20 cellular contexts compared by ENCODE assay signal in the genomic region with DNA sequence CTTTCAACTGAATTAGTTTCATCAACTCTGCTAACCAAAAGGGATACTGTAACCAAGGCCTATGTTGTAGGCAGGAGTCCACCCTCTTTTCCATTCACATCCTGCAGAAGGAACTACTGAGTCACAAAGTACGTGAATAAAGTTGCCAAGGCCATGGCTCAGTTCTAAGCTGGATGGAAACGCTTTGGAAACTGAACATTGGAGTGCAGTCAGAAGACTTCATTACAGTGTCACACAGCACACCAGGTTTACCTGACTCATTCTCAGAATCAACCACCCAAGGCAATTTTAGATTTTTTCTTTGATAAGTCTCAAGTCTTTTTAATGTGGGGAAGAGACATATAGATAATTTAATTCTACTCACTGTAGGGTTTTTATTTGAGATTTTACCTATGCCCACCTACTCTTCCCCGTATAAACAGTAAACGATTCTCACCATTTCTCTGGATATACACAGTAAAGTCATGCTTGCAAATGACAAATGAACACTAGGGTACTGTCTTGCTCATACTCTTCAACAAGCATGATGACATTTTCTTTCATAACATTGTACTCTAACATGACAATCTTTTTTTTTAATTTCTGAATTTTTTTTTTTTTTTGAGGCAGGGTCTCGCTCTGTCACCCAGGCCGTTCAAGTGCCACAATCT. TPM values are rescaled to one million over a fixed set of nuclear protein-coding genes. Genes with fewer than 3 reads are reported as not detected.
DNase-seq lines count a peak whose midpoint lies in the region; ATAC-seq and TF ChIP-seq lines count a peak whose summit lies in the region.
"Had no signal": no experiment of that assay in that cellular context is flagged by ENCODE, and none has a peak within 500 bp of the region (broad histone marks: within the 10 kb centered on the region; RNA-seq: fewer than 3 reads in every experiment).

No MANE protein-coding gene starts in this region.

- H3K27me3 Mint-ChIP-seq in activated CD4-positive, alpha-beta T cell treated with anti-CD3 and anti-CD28 coated beads, Interleukin-2, amount 10 ng/mL, durations not matched to agents 24 days and 14 days, result no peaks in the 10 kb centered on the region
- no peaks in the 10 kb centered on the region for H3K27me3 Mint-ChIP-seq in CD4-positive, CD25-positive, alpha-beta regulatory T cell
- peaks cover 2% of the 10 kb centered on the region for H3K27me3 Mint-ChIP-seq in activated T-helper 1 cell treated with anti-CD3 and anti-CD28 coated beads, Interleukin-12 subunit alpha, Interleukin-12 subunit beta, Interleukin-2, Interleukin-4 antibody, amounts not matched to agents 30 ng/mL and 10 ng/mL and 1 ng/mL, durations not matched to agents 14 hours and 24 hours and 36 hours (ENCODE audit: insufficient read depth)
- peaks cover 7% of the 10 kb centered on the region for H3K27me3 Mint-ChIP-seq in T-helper 17 cell
- H3K27me3 Mint-ChIP-seq: natural killer cell treated with Interleukin-12 subunit alpha and Interleukin-12 subunit beta and Interleukin-15 and Interleukin-18, amount 100 ng/mL, for 72 hours had no signal

- H3K4me1 ChIP-seq in CD4-positive, CD25-positive, alpha-beta regulatory T cell (ENCODE audit: control insufficient read depth, insufficient read depth, low read length, poor library complexity, severe bottlenecking), result no peaks in the 10 kb centered on the region
- no peaks in the 10 kb centered on the region for H3K4me1 ChIP-seq in right atrium auricular region
- H3K4me1 ChIP-seq: ascending aorta, BE2C, parathyroid adenoma, upper lobe of left lung had no signal

- H3K4me3 Mint-ChIP-seq in activated CD4-positive, alpha-beta T cell treated with anti-CD3 and anti-CD28 coated beads, Interleukin-2, amount 10 ng/mL, durations not matched to agents 24 days and 14 days, result peak overlapping the region; percentile 50
- H3K4me3 Mint-ChIP-seq in CD4-positive, CD25-positive, alpha-beta regulatory T cell, result no peak overlapping the region
- peak overlapping the region; percentile 56 for H3K4me3 Mint-ChIP-seq in activated T-helper 1 cell treated with anti-CD3 and anti-CD28 coated beads, Interleukin-12 subunit alpha, Interleukin-12 subunit beta, Interleukin-2, Interleukin-4 antibody, amounts not matched to agents 30 ng/mL and 10 ng/mL and 1 ng/mL, durations not matched to agents 14 hours and 24 hours and 36 hours
- no peak overlapping the region for H3K4me3 Mint-ChIP-seq in T-helper 17 cell
- H3K4me3 Mint-ChIP-seq: central memory CD8-positive, alpha-beta T cell; natural killer cell treated with Interleukin-12 subunit alpha and Interleukin-12 subunit beta and Interleukin-15 and Interleukin-18, amount 100 ng/mL, for 72 hours had no signal

- no peaks in the 10 kb centered on the region for H3K27me3 ChIP-seq in CD4-positive, CD25-positive, alpha-beta regulatory T cell (ENCODE audit: control insufficient read depth, insufficient read depth, low read length)
- no peaks in the 10 kb centered on the region for H3K27me3 ChIP-seq in right atrium auricular region
- H3K27me3 ChIP-seq: ascending aorta, BE2C, MG63, upper lobe of left lung had no signal

- no peaks in the 10 kb centered on the region for H3K36me3 ChIP-seq in CD4-positive, CD25-positive, alpha-beta regulatory T cell (ENCODE audit: control insufficient read depth, insufficient read depth, low read length)
- H3K36me3 ChIP-seq in right atrium auricular region, result no peaks in the 10 kb centered on the region
- H3K36me3 ChIP-seq: ascending aorta, BE2C, MG63, upper lobe of left lung had no signal

- no peak for TF ChIP-seq CTCF in right atrium auricular region (IDR thresholded peaks at IDR 0.05)

- no peaks in the 10 kb centered on the region for H3K9me3 Mint-ChIP-seq in activated CD4-positive, alpha-beta T cell treated with anti-CD3 and anti-CD28 coated beads, Interleukin-2, amount 10 ng/mL, durations not matched to agents 24 days and 14 days
- peaks cover 0 to 2% (median 0%) of the 10 kb centered on the region in 7 donors for H3K9me3 Mint-ChIP-seq in CD4-positive, CD25-positive, alpha-beta regulatory T cell
- H3K9me3 Mint-ChIP-seq in activated T-helper 1 cell treated with anti-CD3 and anti-CD28 coated beads, Interleukin-12 subunit alpha, Interleukin-12 subunit beta, Interleukin-2, Interleukin-4 antibody, amounts not matched to agents 30 ng/mL and 10 ng/mL and 1 ng/mL, durations not matched to agents 14 hours and 24 hours and 36 hours, result no peaks in the 10 kb centered on the region
- H3K9me3 Mint-ChIP-seq: central memory CD8-positive, alpha-beta T cell; natural killer cell treated with Interleukin-12 subunit alpha and Interleukin-12 subunit beta and Interleukin-15 and Interleukin-18, amount 100 ng/mL, for 72 hours had no signal

- DNase-seq in activated CD4-positive, alpha-beta T cell treated with anti-CD3 and anti-CD28 coated beads, Interleukin-2, amount 10 ng/mL, durations not matched to agents 24 days and 14 days, result peak; percentile 72
- DNase-seq in activated CD4-positive, alpha-beta T cell treated with anti-CD3 and anti-CD28 coated beads for 1 hour, result no peak
- peak in 1 of 3 donors; percentile 58 for DNase-seq in CD4-positive, CD25-positive, alpha-beta regulatory T cell
- peak; percentile 8 for DNase-seq in activated T-helper 1 cell treated with anti-CD3 and anti-CD28 coated beads, Interleukin-12 subunit alpha, Interleukin-12 subunit beta, Interleukin-2, Interleukin-4 antibody, amounts not matched to agents 30 ng/mL and 10 ng/mL and 1 ng/mL, durations not matched to agents 14 hours and 24 hours and 36 hours (ENCODE audit: low spot score)
- DNase-seq in left lobe of liver (ENCODE audit: low spot score), result no peak
- no peak for DNase-seq in NAMALWA (ENCODE audit: low spot score)
- DNase-seq in right atrium auricular region (ENCODE audit: low spot score), result no peak
- no peak for DNase-seq in T-helper 17 cell
- DNase-seq: BE2C, Caco-2, DND-41, IMR-90, MG63, NCI-H1436, NCI-H526, upper lobe of left lung had no signal

- peaks cover 20% of the 10 kb centered on the region for H3K4me1 Mint-ChIP-seq in activated CD4-positive, alpha-beta T cell treated with anti-CD3 and anti-CD28 coated beads, Interleukin-2, amount 10 ng/mL, durations not matched to agents 24 days and 14 days
- peaks cover 0 to 14% (median 5%) of the 10 kb centered on the region in 4 donors for H3K4me1 Mint-ChIP-seq in CD4-positive, CD25-positive, alpha-beta regulatory T cell
- H3K4me1 Mint-ChIP-seq in activated T-helper 1 cell treated with anti-CD3 and anti-CD28 coated beads, Interleukin-12 subunit alpha, Interleukin-12 subunit beta, Interleukin-2, Interleukin-4 antibody, amounts not matched to agents 30 ng/mL and 10 ng/mL and 1 ng/mL, durations not matched to agents 14 hours and 24 hours and 36 hours (ENCODE audit: low read depth), result peaks cover 26% of the 10 kb centered on the region
- no peaks in the 10 kb centered on the region for H3K4me1 Mint-ChIP-seq in T-helper 17 cell
- H3K4me1 Mint-ChIP-seq: central memory CD8-positive, alpha-beta T cell had no signal

- no peaks in the 10 kb centered on the region for H3K9me3 ChIP-seq in CD4-positive, CD25-positive, alpha-beta regulatory T cell (ENCODE audit: control insufficient read depth in 2 of 2, low read length in 2 of 2)
- no peaks in the 10 kb centered on the region for H3K9me3 ChIP-seq in right atrium auricular region
- H3K9me3 ChIP-seq in T-helper 17 cell (ENCODE audit: control insufficient read depth, low read length, poor library complexity, severe bottlenecking), result no peaks in the 10 kb centered on the region
- H3K9me3 ChIP-seq: BE2C, Caco-2, MG63, upper lobe of left lung had no signal

- peak overlapping the region; percentile 94 for H3K27ac Mint-ChIP-seq in activated CD4-positive, alpha-beta T cell treated with anti-CD3 and anti-CD28 coated beads, Interleukin-2, amount 10 ng/mL, durations not matched to agents 24 days and 14 days
- H3K27ac Mint-ChIP-seq in CD4-positive, CD25-positive, alpha-beta regulatory T cell, result no peak overlapping the region
- H3K27ac Mint-ChIP-seq in activated T-helper 1 cell treated with anti-CD3 and anti-CD28 coated beads, Interleukin-12 subunit alpha, Interleukin-12 subunit beta, Interleukin-2, Interleukin-4 antibody, amounts not matched to agents 30 ng/mL and 10 ng/mL and 1 ng/mL, durations not matched to agents 14 hours and 24 hours and 36 hours, result peak overlapping the region; percentile 97
- no peak overlapping the region for H3K27ac Mint-ChIP-seq in T-helper 17 cell
- H3K27ac Mint-ChIP-seq: natural killer cell treated with Interleukin-12 subunit alpha and Interleukin-12 subunit beta and Interleukin-15 and Interleukin-18, amount 100 ng/mL, for 72 hours had no signal

- intact Hi-C loops in activated CD4-positive, alpha-beta T cell treated with anti-CD3 and anti-CD28 coated beads, Interleukin-2, amount 10 ng/mL, durations not matched to agents 24 days and 14 days (cut with micrococcal nuclease), result loop anchor here (1.0 kb wide), 5 partner anchors 11 to 221 kb away; no protein-coding TSS in a partner anchor
- intact Hi-C loops in activated T-helper 1 cell treated with anti-CD3 and anti-CD28 coated beads, Interleukin-12 subunit alpha, Interleukin-12 subunit beta, Interleukin-2, Interleukin-4 antibody, amounts not matched to agents 30 ng/mL and 10 ng/mL and 1 ng/mL, durations not matched to agents 14 hours and 24 hours and 36 hours (cut with micrococcal nuclease), result loop anchor here (1.0 kb wide), 6 partner anchors 11 to 75 kb away; no protein-coding TSS in a partner anchor

- ATAC-seq in CD4-positive, CD25-positive, alpha-beta regulatory T cell (ENCODE audit: low read depth in 2 of 2), result peak; percentile 45 to 55
- ATAC-seq in left lobe of liver (peak; percentile 6), T-helper 17 cell (no peak)
- ATAC-seq: natural killer cell treated with Interleukin-12 subunit alpha and Interleukin-12 subunit beta and Interleukin-15 and Interleukin-18, amount 100 ng/mL, for 72 hours had no signal

- H3K36me3 Mint-ChIP-seq in activated CD4-positive, alpha-beta T cell treated with anti-CD3 and anti-CD28 coated beads, Interleukin-2, amount 10 ng/mL, durations not matched to agents 24 days and 14 days (ENCODE audit: low read depth), result no peaks in the 10 kb centered on the region
- no peaks in the 10 kb centered on the region for H3K36me3 Mint-ChIP-seq in CD4-positive, CD25-positive, alpha-beta regulatory T cell
- peaks cover 4% of the 10 kb centered on the region for H3K36me3 Mint-ChIP-seq in activated T-helper 1 cell treated with anti-CD3 and anti-CD28 coated beads, Interleukin-12 subunit alpha, Interleukin-12 subunit beta, Interleukin-2, Interleukin-4 antibody, amounts not matched to agents 30 ng/mL and 10 ng/mL and 1 ng/mL, durations not matched to agents 14 hours and 24 hours and 36 hours (ENCODE audit: low read depth)
- H3K36me3 Mint-ChIP-seq in T-helper 17 cell (ENCODE audit: low read depth), result no peaks in the 10 kb centered on the region
- H3K36me3 Mint-ChIP-seq: natural killer cell treated with Interleukin-12 subunit alpha and Interleukin-12 subunit beta and Interleukin-15 and Interleukin-18, amount 100 ng/mL, for 72 hours had no signal

- H3K27ac ChIP-seq in CD4-positive, CD25-positive, alpha-beta regulatory T cell (ENCODE audit: insufficient read depth, low read length, poor library complexity, severe bottlenecking), result no peak overlapping the region
- no peak overlapping the region for H3K27ac ChIP-seq in right atrium auricular region
- H3K27ac ChIP-seq: ascending aorta, parathyroid adenoma, upper lobe of left lung had no signal

- no peak overlapping the region for H3K4me3 ChIP-seq in CD4-positive, CD25-positive, alpha-beta regulatory T cell (ENCODE audit: low read depth, low read length)
- no peak overlapping the region for H3K4me3 ChIP-seq in right atrium auricular region
- H3K4me3 ChIP-seq: ascending aorta, MG63, upper lobe of left lung had no signal

RNA-seq across cellular contexts. Expression of a gene that starts 58.9 kb away (rescaled TPM):
- total RNA-seq in activated CD4-positive, alpha-beta T cell treated with anti-CD3 and anti-CD28 coated beads, Interleukin-2, amount 10 ng/mL, durations not matched to agents 24 days and 14 days, result 10.7 and 13.0 TPM in 2 replicates
- total RNA-seq in CD4-positive, CD25-positive, alpha-beta regulatory T cell, result 1.5 TPM
- under 1 TPM in 3 of 4 donors, not detected in 1; 0.07 to 0.17 (median 0.14) TPM for polyA plus RNA-seq in CD4-positive, CD25-positive, alpha-beta regulatory T cell
- 20.3 and 21.4 TPM in 2 replicates for total RNA-seq in activated T-helper 1 cell treated with anti-CD3 and anti-CD28 coated beads, Interleukin-12 subunit alpha, Interleukin-12 subunit beta, Interleukin-2, Interleukin-4 antibody, amounts not matched to agents 30 ng/mL and 10 ng/mL and 1 ng/mL, durations not matched to agents 14 hours and 24 hours and 36 hours
- total RNA-seq in left lobe of liver (56.5 TPM), right atrium auricular region (10 to 100 TPM in 1 of 2 donors, 1 to 10 TPM in 1; 4.4 to 13.7 TPM), T-helper 17 cell (1 to 10 TPM in 1 of 2 donors, under 1 TPM in 1; 0.91 to 3.4 TPM)

Comparison
In these comparisons a context has a peak if more than half of its experiments do, and no peak if none do; other contexts are left out.
1. DNase-seq: peak in activated CD4-positive, alpha-beta T cell treated with anti-CD3 and anti-CD28 coated beads, Interleukin-2, amount 10 ng/mL, durations not matched to agents 24 days and 14 days (single experiment) and activated T-helper 1 cell treated with anti-CD3 and anti-CD28 coated beads, Interleukin-12 subunit alpha, Interleukin-12 subunit beta, Interleukin-2, Interleukin-4 antibody, amounts not matched to agents 30 ng/mL and 10 ng/mL and 1 ng/mL, durations not matched to agents 14 hours and 24 hours and 36 hours (single experiment); none in activated CD4-positive, alpha-beta T cell treated with anti-CD3 and anti-CD28 coated beads for 1 hour (single experiment), left lobe of liver (single experiment), NAMALWA (single experiment), right atrium auricular region (single experiment) and T-helper 17 cell (0 of 3).
2. H3K27ac Mint-ChIP-seq: peak in activated CD4-positive, alpha-beta T cell treated with anti-CD3 and anti-CD28 coated beads, Interleukin-2, amount 10 ng/mL, durations not matched to agents 24 days and 14 days (single experiment) and activated T-helper 1 cell treated with anti-CD3 and anti-CD28 coated beads, Interleukin-12 subunit alpha, Interleukin-12 subunit beta, Interleukin-2, Interleukin-4 antibody, amounts not matched to agents 30 ng/mL and 10 ng/mL and 1 ng/mL, durations not matched to agents 14 hours and 24 hours and 36 hours (single experiment); none in CD4-positive, CD25-positive, alpha-beta regulatory T cell (0 of 3) and T-helper 17 cell (single experiment).
3. H3K4me3 Mint-ChIP-seq: peak in activated CD4-positive, alpha-beta T cell treated with anti-CD3 and anti-CD28 coated beads, Interleukin-2, amount 10 ng/mL, durations not matched to agents 24 days and 14 days (single experiment) and activated T-helper 1 cell treated with anti-CD3 and anti-CD28 coated beads, Interleukin-12 subunit alpha, Interleukin-12 subunit beta, Interleukin-2, Interleukin-4 antibody, amounts not matched to agents 30 ng/mL and 10 ng/mL and 1 ng/mL, durations not matched to agents 14 hours and 24 hours and 36 hours (single experiment); none in CD4-positive, CD25-positive, alpha-beta regulatory T cell (0 of 4) and T-helper 17 cell (single experiment).